28 cellular contexts compared by ENCODE assay signal in genomic region chr17:48608494-48608834, GRCh38. TPM values are rescaled to one million over a fixed set of nuclear protein-coding genes. Genes with fewer than 3 reads are reported as not detected.
DNase-seq lines count a peak whose midpoint lies in the region; ATAC-seq and TF ChIP-seq lines count a peak whose summit lies in the region.
"Had no signal": no experiment of that assay in that cellular context is flagged by ENCODE, and none has a peak within 500 bp of the region (broad histone marks: within the 10 kb centered on the region; RNA-seq: fewer than 3 reads in every experiment).

No MANE protein-coding gene starts in this region.

- peaks cover 99% of the 10 kb centered on the region for H3K27me3 Mint-ChIP-seq in GM23338 (ENCODE audit: insufficient read depth, low read depth, poor library complexity)

- peak overlapping the region; percentile 94 for H3K9ac ChIP-seq in adipocyte (ENCODE audit: low read length)
- peak overlapping the region; percentile 98 for H3K9ac ChIP-seq in mesenchymal stem cell (ENCODE audit: low read length)
- H3K9ac ChIP-seq: BLaER1 had no signal

- H2BK12ac ChIP-seq in mesenchymal stem cell (ENCODE audit: low read length in 2 of 2) = peak overlapping the region; percentile 45 to 75

- TF ChIP-seq CTCF in GM23338 (conservative IDR thresholded peaks at IDR 0.05; ENCODE audit: low read depth in 2 of 2) = no peak
- no peak for TF ChIP-seq CTCF in foreskin fibroblast (IDR thresholded peaks at IDR 0.05; ENCODE audit: low read depth, low read length)

- no peak overlapping the region for H2BK5ac ChIP-seq in mesenchymal stem cell (ENCODE audit: low read depth, low read length, poor library complexity, severe bottlenecking)

- ATAC-seq in GM23338 = no peak
- ATAC-seq in HG03378 (IDR thresholded peaks at IDR 0.05; ENCODE audit: unreplicated experiment) = no peak
- ATAC-seq: foreskin keratinocyte, heart right ventricle had no signal

- H3K14ac ChIP-seq in mesenchymal stem cell (ENCODE audit: low read length in 2 of 2) = no peak overlapping the region

- H4K8ac ChIP-seq in mesenchymal stem cell (ENCODE audit: low read length) = peak overlapping the region; percentile 78

- H3K27me3 ChIP-seq in GM23338 (ENCODE audit: insufficient read depth) = peaks cover 100% of the 10 kb centered on the region
- no peaks in the 10 kb centered on the region for H3K27me3 ChIP-seq in adipocyte (replicated peaks; ENCODE audit: control insufficient read depth, insufficient read depth, low read length)
- H3K27me3 ChIP-seq in mesenchymal stem cell (ENCODE audit: control insufficient read depth in 1 of 2, insufficient read depth in 1 of 2, low read length in 2 of 2) = peaks cover 0 to 7% of the 10 kb centered on the region in 2 experiments

- peaks cover 2% of the 10 kb centered on the region; the same call in 2 of the 3 replicates for H3K9me3 Mint-ChIP-seq in GM23338

- no peak overlapping the region for H2BK15ac ChIP-seq in mesenchymal stem cell (ENCODE audit: low read depth, poor library complexity, severe bottlenecking)

- no peaks in the 10 kb centered on the region for H3K9me2 ChIP-seq in GM23338 (ENCODE audit: insufficient read depth)

- H2AFZ ChIP-seq in GM23338 (no peak overlapping the region), mesenchymal stem cell (ENCODE audit: low read depth, low read length) (no peak overlapping the region)

- H3F3A ChIP-seq in GM23338 (replicated peaks; ENCODE audit: low read depth) = peaks cover 55% of the 10 kb centered on the region

- peaks cover 24% of the 10 kb centered on the region for H3K4me1 Mint-ChIP-seq in GM23338

- no peak overlapping the region for H3K27ac Mint-ChIP-seq in GM23338

- H3K4me2 ChIP-seq in GM23338 (no peak overlapping the region), mesenchymal stem cell (ENCODE audit: low read length, poor library complexity, severe bottlenecking) (no peak overlapping the region)
- H3K4me2 ChIP-seq: BLaER1 had no signal

- peak overlapping the region; percentile 84 for H4K91ac ChIP-seq in mesenchymal stem cell (ENCODE audit: low read length)

- H3K4ac ChIP-seq in mesenchymal stem cell (ENCODE audit: low read depth in 1 of 2, low read length in 2 of 2) = peak overlapping the region; percentile 29 to 93

- no peaks in the 10 kb centered on the region for H3K79me2 ChIP-seq in GM23338 (replicated peaks; ENCODE audit: insufficient read depth)

- H3K4me3 ChIP-seq in GM23338 (no peak overlapping the region), adipocyte (ENCODE audit: low read length) (no peak overlapping the region), mesenchymal stem cell (ENCODE audit: insufficient read depth in 1 of 2, low read depth in 1 of 2, low read length in 2 of 2) (peak overlapping the region in 1 of 2 experiments; percentile 87), foreskin fibroblast (ENCODE audit: low read depth in 1 of 2, low read length in 2 of 2) (no peak overlapping the region)
- H3K4me3 ChIP-seq: BLaER1, heart right ventricle, right atrium auricular region, thoracic aorta had no signal

- no peak for DNase-seq in GM23338 (ENCODE audit: low spot score)
- DNase-seq in adipocyte (ENCODE audit: low read depth) = no peak
- peak; percentile 58 for DNase-seq in mesenchymal stem cell
- DNase-seq in foreskin fibroblast = no peak
- DNase-seq in stimulated activated CD4-positive, alpha-beta T cell treated with anti-CD3 and anti-CD28 coated beads, Interleukin-4, amount 100 ng/mL, for 24 hours = no peak
- DNase-seq: ACHN; activated CD8-positive, alpha-beta memory T cell treated with anti-CD3 and anti-CD28 coated beads for 24 hours; activated gamma-delta T cell; activated T-cell treated with anti-CD3 and anti-CD28 coated beads, Interleukin-2, amount 50 U/mL, for 1 hour; effector CD4-positive, alpha-beta T cell; erythroblast; foreskin keratinocyte; GDM1; heart right ventricle; mesendoderm; naive B cell; NCI-H1930; NCI-H69; stimulated activated CD4-positive, alpha-beta T cell treated with anti-CD3 and anti-CD28 coated beads, Interleukin-12 subunit alpha, Interleukin-12 subunit beta, amount 100 ng/mL, for 4 hours; stimulated activated CD4-positive, alpha-beta T cell treated with anti-CD3 and anti-CD28 coated beads, Interleukin-4, amount 100 ng/mL, for 4 hours; stimulated activated naive CD4-positive, alpha-beta T cell treated with Interleukin-2 at 50 U/mL for 16 hours; T-helper 2 cell had no signal

- no peaks in the 10 kb centered on the region; the same call in 1 of the 2 replicates for H3K36me3 ChIP-seq in GM23338 (ENCODE audit: insufficient read depth)
- no peaks in the 10 kb centered on the region for H3K36me3 ChIP-seq in adipocyte (ENCODE audit: control insufficient read depth, insufficient read depth, low read length, severe bottlenecking)
- peaks cover 5 to 13% of the 10 kb centered on the region in 2 experiments for H3K36me3 ChIP-seq in mesenchymal stem cell (ENCODE audit: control insufficient read depth in 1 of 2, insufficient read depth in 2 of 2, low read depth in 1 of 2, low read length in 2 of 2)
- H3K36me3 ChIP-seq: BLaER1, heart right ventricle, right atrium auricular region, thoracic aorta had no signal

- H2AK5ac ChIP-seq in mesenchymal stem cell (ENCODE audit: low read length, severe bottlenecking) = no peak overlapping the region

- H3K18ac ChIP-seq in mesenchymal stem cell (ENCODE audit: low read depth in 1 of 2, low read length in 2 of 2) = peak overlapping the region; percentile 60 to 90

- peaks cover 64% of the 10 kb centered on the region for H4K20me1 ChIP-seq in GM23338 (replicated peaks; ENCODE audit: insufficient read depth)

- no peak overlapping the region for H3K4me3 Mint-ChIP-seq in GM23338

- H3K79me1 ChIP-seq in mesenchymal stem cell (replicated peaks; ENCODE audit: low read length, poor library complexity, severe bottlenecking) = peaks cover 14% of the 10 kb centered on the region

- H3K9me3 ChIP-seq in adipocyte (ENCODE audit: control insufficient read depth, low read length) = no peaks in the 10 kb centered on the region
- no peaks in the 10 kb centered on the region for H3K9me3 ChIP-seq in mesenchymal stem cell (ENCODE audit: control insufficient read depth, low read length)
- H3K9me3 ChIP-seq: right atrium auricular region, thoracic aorta had no signal

- peaks cover 50% of the 10 kb centered on the region for H3K4me1 ChIP-seq in GM23338 (ENCODE audit: insufficient read depth)
- H3K4me1 ChIP-seq in adipocyte (ENCODE audit: control insufficient read depth, insufficient read depth, low read length) = peaks cover 33% of the 10 kb centered on the region
- H3K4me1 ChIP-seq in mesenchymal stem cell (ENCODE audit: control insufficient read depth, insufficient read depth, low read depth, low read length) = peaks cover 21% of the 10 kb centered on the region
- H3K4me1 ChIP-seq: BLaER1, foreskin keratinocyte had no signal

- H3K36me3 Mint-ChIP-seq in GM23338 (ENCODE audit: low read depth) = no peaks in the 10 kb centered on the region; the same call in 2 of the 3 replicates
- H3K36me3 Mint-ChIP-seq: naive B cell had no signal

- H3K23ac ChIP-seq in mesenchymal stem cell (ENCODE audit: low read length in 2 of 2) = no peak overlapping the region

- H3K27ac ChIP-seq in GM23338 (ENCODE audit: low read depth) = no peak overlapping the region
- no peak overlapping the region for H3K27ac ChIP-seq in mesenchymal stem cell (ENCODE audit: low read length, poor library complexity, severe bottlenecking)
- H3K27ac ChIP-seq: BLaER1, foreskin keratinocyte, heart right ventricle, right atrium auricular region, thoracic aorta had no signal

- peak overlapping the region; percentile 99 for H2BK120ac ChIP-seq in mesenchymal stem cell (ENCODE audit: low read depth, low read length)

- WGBS in mesenchymal stem cell = 55% methylated on average over 1 of the region's 1 CpG

TF ChIP-seq in GM23338, 12 proteins besides CTCF, POLR2A, EP300 and RAD21:
- TF ChIP-seq NANOG (IDR thresholded peaks at IDR 0.05; ENCODE audit: borderline replicate concordance) (no peak), EZH2 (IDR thresholded peaks at IDR 0.05; ENCODE audit: low read depth, unreplicated experiment) (peak; percentile 86)

RNA-seq across cellular contexts. Expression of gene HOXB7, which starts 2.4 kb away (rescaled TPM):
- not detected in 2 replicates for total RNA-seq in GM23338 (2014; rRNA removed; shearing (Covaris generic))
- polyA plus RNA-seq in GM23338 (2016; fragmentation: Nextera tagmentation; extraction: Ambion mirVana) = not detected in 2 replicates
- 108 TPM for polyA plus RNA-seq in mesenchymal stem cell (2013, experiment 1 of 2)
- polyA plus RNA-seq in mesenchymal stem cell (2013, experiment 2 of 2) = 115 TPM
- total RNA-seq: osteocyte had no signal

RNA-seq across cellular contexts. Expression of gene HOXB6, which starts 3.7 kb away (rescaled TPM):
- total RNA-seq in GM23338 (2014; rRNA removed; shearing (Covaris generic)) = not detected in 2 replicates
- polyA plus RNA-seq in GM23338 (2016; fragmentation: Nextera tagmentation; extraction: Ambion mirVana) = not detected in 2 replicates
- 37.1 TPM for polyA plus RNA-seq in mesenchymal stem cell (2013, experiment 1 of 2)
- polyA plus RNA-seq in mesenchymal stem cell (2013, experiment 2 of 2) = 35.9 TPM
- total RNA-seq: foreskin keratinocyte, osteocyte had no signal
- polyA plus RNA-seq: foreskin keratinocyte had no signal

RNA-seq across cellular contexts. Expression of gene HOXB8, which starts 6.6 kb away (rescaled TPM):
- not detected in 2 replicates for total RNA-seq in GM23338 (2014; rRNA removed; shearing (Covaris generic))
- not detected in 2 replicates for polyA plus RNA-seq in GM23338 (2016; fragmentation: Nextera tagmentation; extraction: Ambion mirVana)
- 53.4 TPM for polyA plus RNA-seq in mesenchymal stem cell (2013, experiment 1 of 2)
- 50.0 TPM for polyA plus RNA-seq in mesenchymal stem cell (2013, experiment 2 of 2)
- total RNA-seq: foreskin keratinocyte, osteocyte, right atrium auricular region had no signal
- polyA plus RNA-seq: foreskin keratinocyte, heart right ventricle had no signal

RNA-seq across cellular contexts. Expression of gene HOXB5, which starts 14.9 kb away (rescaled TPM):
- total RNA-seq in GM23338 (2014; rRNA removed; shearing (Covaris generic)) = not detected in 2 replicates
- not detected in 2 replicates for polyA plus RNA-seq in GM23338 (2016; fragmentation: Nextera tagmentation; extraction: Ambion mirVana)
- polyA plus RNA-seq in mesenchymal stem cell (2013, experiment 1 of 2) = 15.0 TPM
- 14.1 TPM for polyA plus RNA-seq in mesenchymal stem cell (2013, experiment 2 of 2)
- total RNA-seq: foreskin keratinocyte, osteocyte, right atrium auricular region, SK-MEL-5 had no signal
- polyA plus RNA-seq: foreskin keratinocyte had no signal

RNA-seq across cellular contexts. Expression of gene HOXB9, which starts 17.7 kb away (rescaled TPM):
- total RNA-seq in GM23338 (2014; rRNA removed; shearing (Covaris generic)) = not detected in 2 replicates
- not detected in 2 replicates for polyA plus RNA-seq in GM23338 (2016; fragmentation: Nextera tagmentation; extraction: Ambion mirVana)
- polyA plus RNA-seq in mesenchymal stem cell (2013, experiment 1 of 2) = 47.3 TPM
- polyA plus RNA-seq in mesenchymal stem cell (2013, experiment 2 of 2) = 47.4 TPM
- total RNA-seq: foreskin keratinocyte, heart right ventricle, osteocyte, right atrium auricular region, thoracic aorta had no signal
- polyA plus RNA-seq: foreskin keratinocyte, heart right ventricle had no signal
